Comparison of ENCODE assay signal across 11 cellular contexts in genomic region chr2:28449489-28450395, GRCh38. TPM values are rescaled to one million over a fixed set of nuclear protein-coding genes. Genes with fewer than 3 reads are reported as not detected.
DNase-seq lines count a peak whose midpoint lies in the region; ATAC-seq, FAIRE-seq and TF ChIP-seq lines count a peak whose summit lies in the region.
"Had no signal": no experiment of that assay in that cellular context is flagged by ENCODE, and none has a peak within 500 bp of the region (broad histone marks: within the 10 kb centered on the region; RNA-seq: fewer than 3 reads in every experiment).

No MANE protein-coding gene starts in this region.

- H2AFZ ChIP-seq in HepG2 (ENCODE audit: low read length): no peak overlapping the region

- DNase-seq in HepG2 (ENCODE audit: low spot score) (no peak), right lobe of liver (no peak), mucosa of descending colon (no peak), SHP77 treated with DMSO at 0.1 percent for 48 hours (lab: John Stamatoyannopoulos, UW) (no peak), hypothalamus (lab: John Stamatoyannopoulos, UW) (no peak)
- DNase-seq: right cardiac atrium had no signal

- no peaks in the 10 kb centered on the region for H3K36me3 ChIP-seq in HepG2 (replicated peaks in 1 of 2; ENCODE audit: control insufficient read depth in 1 of 2, insufficient read depth in 2 of 2, low read length in 2 of 2)
- H3K36me3 ChIP-seq in right lobe of liver: no peaks in the 10 kb centered on the region
- H3K36me3 ChIP-seq in mucosa of descending colon (ENCODE audit: low read depth): no peaks in the 10 kb centered on the region
- H3K36me3 ChIP-seq: BLaER1 had no signal

- TF ChIP-seq RAD21 in HepG2 (CRISPR knock-in tag; IDR thresholded peaks at IDR 0.05): no peak

- TF ChIP-seq CTCF in HepG2 (CRISPR knock-in tag; IDR thresholded peaks at IDR 0.05) (no peak), right lobe of liver (IDR thresholded peaks at IDR 0.05) (no peak), mucosa of descending colon (IDR thresholded peaks at IDR 0.05) (no peak)

- TF ChIP-seq POLR2A in HepG2 (IDR thresholded peaks at IDR 0.05; ENCODE audit: insufficient read depth in 1 of 2, low read depth in 2 of 2, low read length in 2 of 2) (no peak), right lobe of liver (IDR thresholded peaks at IDR 0.05) (no peak)

- ATAC-seq in HepG2 (no peak), right lobe of liver (no peak), mucosa of descending colon (peak; percentile 7), GM18858 (IDR thresholded peaks at IDR 0.05; ENCODE audit: unreplicated experiment) (no peak), HG03521 (IDR thresholded peaks at IDR 0.05; ENCODE audit: unreplicated experiment) (no peak)
- ATAC-seq in activated T-helper 17 cell treated with anti-CD3 and anti-CD28 coated beads, Interleukin-2, amount 50 U/mL, for 72 hours (replicated peaks): peak; percentile 77

- no peaks in the 10 kb centered on the region for H3K27me3 Mint-ChIP-seq in activated T-helper 17 cell treated with anti-CD3 and anti-CD28 coated beads, Interleukin-2, amount 50 U/mL, for 72 hours

- H3K4me3 Mint-ChIP-seq in activated T-helper 17 cell treated with anti-CD3 and anti-CD28 coated beads, Interleukin-2, amount 50 U/mL, for 72 hours: peak overlapping the region; percentile 85

- TF ChIP-seq EP300 in HepG2 (IDR thresholded peaks at IDR 0.05; ENCODE audit: low read depth in 2 of 2, low read length in 2 of 2) (no peak), HepG2 (CRISPR knock-in tag; IDR thresholded peaks at IDR 0.05; ENCODE audit: borderline replicate concordance) (no peak)

- H3K9me3 Mint-ChIP-seq in activated T-helper 17 cell treated with anti-CD3 and anti-CD28 coated beads, Interleukin-2, amount 50 U/mL, for 72 hours: no peaks in the 10 kb centered on the region

- H3K4me3 ChIP-seq in HepG2 (replicated peaks in 1 of 3; ENCODE audit: insufficient read depth in 1 of 3, low read depth in 2 of 3, low read length in 3 of 3): no peak overlapping the region
- H3K4me3 ChIP-seq in right lobe of liver: no peak overlapping the region
- H3K4me3 ChIP-seq in mucosa of descending colon: no peak overlapping the region
- H3K4me3 ChIP-seq: BLaER1 had no signal

- H3K4me1 Mint-ChIP-seq in activated T-helper 17 cell treated with anti-CD3 and anti-CD28 coated beads, Interleukin-2, amount 50 U/mL, for 72 hours: peaks cover 41% of the 10 kb centered on the region

- H3K27ac Mint-ChIP-seq in activated T-helper 17 cell treated with anti-CD3 and anti-CD28 coated beads, Interleukin-2, amount 50 U/mL, for 72 hours: peak overlapping the region; percentile 98

- POLR2A ChIA-PET in HepG2 (lab: Yijun Ruan, JAX): no interaction called here

- no peaks in the 10 kb centered on the region for H3K9me3 ChIP-seq in HepG2 (ENCODE audit: low read length)
- H3K9me3 ChIP-seq in right lobe of liver: no peaks in the 10 kb centered on the region
- no peaks in the 10 kb centered on the region for H3K9me3 ChIP-seq in mucosa of descending colon
- H3K9me3 ChIP-seq: BLaER1 had no signal

- H3K79me2 ChIP-seq in HepG2 (ENCODE audit: insufficient read depth, low read length): no peaks in the 10 kb centered on the region

- H3K9ac ChIP-seq in HepG2 (ENCODE audit: insufficient read depth, low read depth, low read length): no peak overlapping the region
- H3K9ac ChIP-seq: BLaER1 had no signal

- in situ Hi-C loops in HepG2 (cut with HindIII; ENCODE audit: extremely low pct_ligation_motif_present, low pct_unique_long_range_greater_than_20kb): no loop called here

- no TSS peak for BruUV-seq in HepG2 (replicated peaks; lab: Mats Ljungman, UMichigan)

- intact Hi-C loops in HepG2 (cut with micrococcal nuclease; ENCODE audit: unreplicated experiment): no loop called here
- intact Hi-C loops in right lobe of liver (cut with DNase I): loop anchor here in 1 of 2 donors (10.0 kb wide), 1 partner anchor 725 kb away; no protein-coding TSS in a partner anchor
- intact Hi-C loops in mucosa of descending colon (cut with DNase I, micrococcal nuclease): loop anchor here in 1 of 2 donors (10.0 kb wide), 1 partner anchor 745 kb away; no protein-coding TSS in a partner anchor

- FAIRE-seq in HepG2 (lab: Jason Lieb, UNC): no peak
- FAIRE-seq: colon had no signal

- peaks cover 9% of the 10 kb centered on the region for H3K36me3 Mint-ChIP-seq in activated T-helper 17 cell treated with anti-CD3 and anti-CD28 coated beads, Interleukin-2, amount 50 U/mL, for 72 hours (ENCODE audit: low read depth)

- no peaks in the 10 kb centered on the region for H4K20me1 ChIP-seq in HepG2 (ENCODE audit: insufficient read depth, low read length)
- H4K20me1 ChIP-seq: BLaER1 had no signal

- H3K4me1 ChIP-seq in HepG2 (ENCODE audit: insufficient read depth, low read length): no peaks in the 10 kb centered on the region
- no peaks in the 10 kb centered on the region for H3K4me1 ChIP-seq in right lobe of liver
- no peaks in the 10 kb centered on the region for H3K4me1 ChIP-seq in mucosa of descending colon (ENCODE audit: low read depth)

- no peak overlapping the region for H3K4me2 ChIP-seq in HepG2 (ENCODE audit: low read depth, low read length)
- H3K4me2 ChIP-seq: BLaER1 had no signal

- no peak overlapping the region for H3K27ac ChIP-seq in HepG2 (ENCODE audit: extremely low read length, insufficient read depth, low read length)
- H3K27ac ChIP-seq in right lobe of liver: no peak overlapping the region
- H3K27ac ChIP-seq: BLaER1 had no signal

- H3K27me3 ChIP-seq in HepG2 (ENCODE audit: control insufficient read depth in 1 of 2, insufficient read depth in 2 of 2, low read length in 2 of 2) (peaks cover 0 to 16% of the 10 kb centered on the region in 2 experiments; a peak in 3 of 5 replicates), right lobe of liver (no peaks in the 10 kb centered on the region)
- H3K27me3 ChIP-seq: BLaER1 had no signal

- CTCF ChIA-PET in HepG2 (lab: Yijun Ruan, JAX; ENCODE audit: low intra/inter-chr PET ratio, low total read pairs): interaction anchor here (0.7 kb wide), 1 partner anchor 746 kb away, joined by 3 read pairs; no protein-coding TSS in a partner anchor

- WGBS in HepG2 (ENCODE audit: low lambda C conversion rate): 29% methylated on average over 17 of the region's 17 CpGs
- 57% methylated on average over 17 of the region's 17 CpGs for WGBS in right lobe of liver (ENCODE audit: insufficient coverage, low coverage, low lambda C conversion rate, missing lambda C conversion rate)

RNA-seq across cellular contexts. Expression of gene PLB1, which starts 46.1 kb away (rescaled TPM):
- total RNA-seq in HepG2 (2016; rRNA removed; fragmentation: Illumina TruSeq; extraction: Trizol): 0.17 and 0.20 TPM in 2 replicates
- 0.09 and 0.20 TPM in 2 replicates for total RNA-seq in HepG2 (2016; cell fraction: cytosol; rRNA removed; fragmentation: Illumina TruSeq; extraction: Trizol; ENCODE audit: low read depth)
- 0.12 and 0.41 TPM in 2 replicates for total RNA-seq in HepG2 (2016; cell fraction: insoluble cytoplasmic fraction; rRNA removed; fragmentation: Illumina TruSeq; extraction: Trizol)
- total RNA-seq in HepG2 (2016; cell fraction: membrane; rRNA removed; fragmentation: Illumina TruSeq; extraction: Trizol): 0.25 and 0.31 TPM in 2 replicates
- total RNA-seq in HepG2 (2016; cell fraction: nucleus; rRNA removed; fragmentation: Illumina TruSeq; extraction: Trizol): 0.31 and 0.50 TPM in 2 replicates
- 0.99 and 1.8 TPM in 2 replicates for polyA plus RNA-seq in HepG2 (2011; rRNA removed)
- polyA plus RNA-seq in HepG2 (2011; cell fraction: cytosol; rRNA removed): 0.29 and 0.58 TPM in 2 replicates
- polyA plus RNA-seq in HepG2 (2011; cell fraction: nucleus; rRNA removed): 4.4 and 5.8 TPM in 2 replicates
- polyA plus RNA-seq in HepG2 (2012): 0.13 and 0.15 TPM in 2 replicates
- polyA plus RNA-seq in HepG2 (2016; cell fraction: cytosol; fragmentation: Illumina TruSeq; extraction: Trizol; ENCODE audit: low read depth): 0.06 and 0.43 TPM in 2 replicates
- polyA plus RNA-seq in HepG2 (2016; cell fraction: insoluble cytoplasmic fraction; fragmentation: Illumina TruSeq; extraction: Trizol; ENCODE audit: low read depth): 0.14 and 0.59 TPM in 2 replicates
- polyA plus RNA-seq in HepG2 (2016; cell fraction: membrane; fragmentation: Illumina TruSeq; extraction: Trizol; ENCODE audit: low read depth): 0.12 and 0.13 TPM in 2 replicates
- polyA plus RNA-seq in HepG2 (2016; cell fraction: nucleus; fragmentation: Illumina TruSeq; extraction: Trizol; ENCODE audit: insufficient read depth, low read depth): 0.21 and 0.93 TPM in 2 replicates
- polyA minus RNA-seq in HepG2 (2011; rRNA and poly(A)+ RNA removed; ENCODE audit: low replicate concordance): 0.70 and 6.0 TPM in 2 replicates
- 0.20 and 0.88 TPM in 2 replicates for polyA minus RNA-seq in HepG2 (2011; cell fraction: cytosol; rRNA and poly(A)+ RNA removed)
- polyA minus RNA-seq in HepG2 (2011; cell fraction: nucleus; rRNA and poly(A)+ RNA removed): 2.1 and 3.5 TPM in 2 replicates
- 1 to 10 TPM in 3 of 6 experiments, under 1 TPM in 3; 0.66 to 1.9 (median 1.1) TPM for total RNA-seq in right lobe of liver
- under 1 TPM; 0.61 to 0.90 TPM for total RNA-seq in activated T-helper 17 cell treated with anti-CD3 and anti-CD28 coated beads, Interleukin-2, amount 50 U/mL, for 72 hours
- 1 to 10 TPM; 2.4 to 4.9 (median 3.6) TPM for total RNA-seq in mucosa of descending colon

RNA-seq across cellular contexts. Expression of gene FOSL2, which starts 57.1 kb away (rescaled TPM):
- total RNA-seq in HepG2 (2016; rRNA removed; fragmentation: Illumina TruSeq; extraction: Trizol) (2.3 and 3.4 TPM in 2 replicates), right lobe of liver (10 to 100 TPM in 4 of 6 experiments, 1 to 10 TPM in 2; 8.1 to 70.7 (median 14.9) TPM), mucosa of descending colon (100 to 1,000 TPM; 160 to 166 (median 162) TPM)
- 0.53 and 0.61 TPM in 2 replicates for total RNA-seq in HepG2 (2016; cell fraction: cytosol; rRNA removed; fragmentation: Illumina TruSeq; extraction: Trizol; ENCODE audit: low read depth)
- total RNA-seq in HepG2 (2016; cell fraction: insoluble cytoplasmic fraction; rRNA removed; fragmentation: Illumina TruSeq; extraction: Trizol): 2.2 and 4.1 TPM in 2 replicates
- total RNA-seq in HepG2 (2016; cell fraction: membrane; rRNA removed; fragmentation: Illumina TruSeq; extraction: Trizol): 1.3 and 1.4 TPM in 2 replicates
- 3.7 and 5.1 TPM in 2 replicates for total RNA-seq in HepG2 (2016; cell fraction: nucleus; rRNA removed; fragmentation: Illumina TruSeq; extraction: Trizol)
- 18.1 and 20.1 TPM in 2 replicates for polyA plus RNA-seq in HepG2 (2011; rRNA removed)
- 10.9 and 11.2 TPM in 2 replicates for polyA plus RNA-seq in HepG2 (2011; cell fraction: cytosol; rRNA removed)
- 37.0 and 47.3 TPM in 2 replicates for polyA plus RNA-seq in HepG2 (2011; cell fraction: nucleus; rRNA removed)
- 25.1 and 31.2 TPM in 2 replicates for polyA plus RNA-seq in HepG2 (2012)
- 0.21 and 0.26 TPM in 2 replicates for polyA plus RNA-seq in HepG2 (2016; cell fraction: cytosol; fragmentation: Illumina TruSeq; extraction: Trizol; ENCODE audit: low read depth)
- 2.0 and 2.4 TPM in 2 replicates for polyA plus RNA-seq in HepG2 (2016; cell fraction: insoluble cytoplasmic fraction; fragmentation: Illumina TruSeq; extraction: Trizol; ENCODE audit: low read depth)
- polyA plus RNA-seq in HepG2 (2016; cell fraction: membrane; fragmentation: Illumina TruSeq; extraction: Trizol; ENCODE audit: low read depth): 0.46 and 0.51 TPM in 2 replicates
- polyA plus RNA-seq in HepG2 (2016; cell fraction: nucleus; fragmentation: Illumina TruSeq; extraction: Trizol; ENCODE audit: insufficient read depth, low read depth): 3.9 and 4.9 TPM in 2 replicates
- polyA minus RNA-seq in HepG2 (2011; rRNA and poly(A)+ RNA removed; ENCODE audit: low replicate concordance): 62.9 and 84.8 TPM in 2 replicates
- 27.1 and 28.7 TPM in 2 replicates for polyA minus RNA-seq in HepG2 (2011; cell fraction: cytosol; rRNA and poly(A)+ RNA removed)
- polyA minus RNA-seq in HepG2 (2011; cell fraction: nucleus; rRNA and poly(A)+ RNA removed): 47.9 and 53.6 TPM in 2 replicates
- total RNA-seq in activated T-helper 17 cell treated with anti-CD3 and anti-CD28 coated beads, Interleukin-2, amount 50 U/mL, for 72 hours: 100 to 1,000 TPM in 1 of 2 donors, 10 to 100 TPM in 1; 90.9 to 214 TPM

Comparison
In these comparisons a context has a peak if more than half of its experiments do, and no peak if none do; other contexts are left out.
1. ATAC-seq: peak in activated T-helper 17 cell treated with anti-CD3 and anti-CD28 coated beads, Interleukin-2, amount 50 U/mL, for 72 hours (single experiment) and mucosa of descending colon (single experiment); none in HepG2 (single experiment), right lobe of liver (0 of 4), GM18858 (single experiment) and HG03521 (single experiment).